ENCODE assay signal across 12 cellular contexts in the genomic region with DNA sequence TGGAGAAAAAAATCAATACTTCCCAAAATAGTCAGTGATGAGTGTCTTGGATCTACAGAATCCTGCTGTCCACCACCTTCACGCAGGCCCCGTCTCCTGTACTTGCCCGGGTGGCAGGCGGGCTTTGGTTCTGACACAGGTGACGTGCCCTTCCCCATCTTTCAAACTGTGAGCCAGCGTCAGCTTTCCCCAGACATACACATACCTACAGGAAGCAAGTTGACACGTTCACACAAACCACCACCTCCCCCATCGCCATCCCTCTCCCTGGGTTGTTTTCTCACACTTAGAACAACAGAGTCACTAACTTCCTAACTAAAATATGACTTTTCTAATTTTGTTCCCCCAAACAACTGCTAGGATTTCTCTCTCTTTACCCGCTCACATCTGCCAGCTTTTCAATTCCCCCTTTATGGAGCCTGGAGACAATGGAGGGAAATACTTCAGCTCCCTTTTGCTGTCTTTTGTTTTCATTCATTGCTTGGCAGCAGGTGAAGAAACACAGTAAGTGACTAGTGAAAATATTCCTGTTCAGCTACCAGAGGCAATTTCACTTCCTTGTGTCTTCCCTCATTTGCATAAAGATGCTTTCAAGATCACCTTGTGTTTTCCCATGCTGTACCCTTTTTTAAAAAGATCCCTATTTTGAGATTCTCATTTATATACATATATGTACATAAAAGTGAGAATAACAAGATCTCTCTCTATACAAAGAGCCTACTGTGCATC.
DNase-seq lines count a peak whose midpoint lies in the region; ATAC-seq and TF ChIP-seq lines count a peak whose summit lies in the region.
"Had no signal": no experiment of that assay in that cellular context is flagged by ENCODE, and none has a peak within 500 bp of the region (broad histone marks: within the 10 kb centered on the region; RNA-seq: fewer than 3 reads in every experiment).

No MANE protein-coding gene starts in this region.

- H3F3A ChIP-seq in DOHH2 (ENCODE audit: control insufficient read depth, insufficient read depth), result no peaks in the 10 kb centered on the region

- no peaks in the 10 kb centered on the region for H3K9me3 ChIP-seq in DOHH2 (ENCODE audit: control insufficient read depth, insufficient read depth, low read length)
- H3K9me3 ChIP-seq: left lung had no signal

- intact Hi-C loops in activated T-helper 1 cell treated with anti-CD3 and anti-CD28 coated beads, Interleukin-12 subunit alpha, Interleukin-12 subunit beta, Interleukin-2, Interleukin-4 antibody, amounts not matched to agents 30 ng/mL and 10 ng/mL and 1 ng/mL, durations not matched to agents 14 hours and 24 hours and 36 hours (cut with micrococcal nuclease), result no loop called here

- H3K27ac ChIP-seq in DOHH2 (ENCODE audit: low read depth, low read length), result no peak overlapping the region
- H3K27ac ChIP-seq in brain microvascular endothelial cell, result no peak overlapping the region
- H3K27ac ChIP-seq: left lung had no signal

- in situ Hi-C loops in brain microvascular endothelial cell (cut with HindIII; ENCODE audit: low pct_ligation_motif_present, low sequenced_read_pairs), result no loop called here

- H3K27me3 ChIP-seq in DOHH2 (ENCODE audit: control insufficient read depth, low read length) (no peaks in the 10 kb centered on the region), brain microvascular endothelial cell (replicated peaks) (no peaks in the 10 kb centered on the region)
- H3K27me3 ChIP-seq: left lung had no signal

- H3K4me1 Mint-ChIP-seq in activated T-helper 1 cell treated with anti-CD3 and anti-CD28 coated beads, Interleukin-12 subunit alpha, Interleukin-12 subunit beta, Interleukin-2, Interleukin-4 antibody, amounts not matched to agents 30 ng/mL and 10 ng/mL and 1 ng/mL, durations not matched to agents 14 hours and 24 hours and 36 hours (ENCODE audit: low read depth), result peaks cover 38% of the 10 kb centered on the region

- no peaks in the 10 kb centered on the region for H4K20me1 ChIP-seq in DOHH2 (ENCODE audit: control insufficient read depth, insufficient read depth, low read depth, low read length)

- H3K4me1 ChIP-seq in DOHH2 (ENCODE audit: control insufficient read depth, low read length), result peaks cover 8% of the 10 kb centered on the region

- DNase-seq in activated T-helper 1 cell treated with anti-CD3 and anti-CD28 coated beads, Interleukin-12 subunit alpha, Interleukin-12 subunit beta, Interleukin-2, Interleukin-4 antibody, amounts not matched to agents 30 ng/mL and 10 ng/mL and 1 ng/mL, durations not matched to agents 14 hours and 24 hours and 36 hours (ENCODE audit: low spot score), result no peak
- DNase-seq in dermis blood vessel endothelial cell, result no peak
- no peak for DNase-seq in brain microvascular endothelial cell
- no peak for DNase-seq in NCI-H82 (lab: John Stamatoyannopoulos, UW)
- no peak for DNase-seq in HuH-7 (ENCODE audit: low spot score)
- DNase-seq: activated CD8-positive, alpha-beta memory T cell treated with anti-CD3 and anti-CD28 coated beads for 24 hours; COR-L47; left lung; NCI-H1417 had no signal

- H3K9me2 ChIP-seq in DOHH2 (replicated peaks; ENCODE audit: control insufficient read depth, low read length), result no peaks in the 10 kb centered on the region

- H3K36me3 ChIP-seq in DOHH2 (ENCODE audit: control insufficient read depth, low read length) (no peaks in the 10 kb centered on the region), brain microvascular endothelial cell (replicated peaks) (no peaks in the 10 kb centered on the region)

- H3K79me2 ChIP-seq in DOHH2 (ENCODE audit: control insufficient read depth, low read length), result no peaks in the 10 kb centered on the region

- H3K36me3 Mint-ChIP-seq in activated T-helper 1 cell treated with anti-CD3 and anti-CD28 coated beads, Interleukin-12 subunit alpha, Interleukin-12 subunit beta, Interleukin-2, Interleukin-4 antibody, amounts not matched to agents 30 ng/mL and 10 ng/mL and 1 ng/mL, durations not matched to agents 14 hours and 24 hours and 36 hours (ENCODE audit: low read depth), result peaks cover 5% of the 10 kb centered on the region

- TF ChIP-seq CTCF in DOHH2 (IDR thresholded peaks at IDR 0.05; ENCODE audit: low read depth, low read length, poor library complexity, severe bottlenecking) (no peak), brain microvascular endothelial cell (IDR thresholded peaks at IDR 0.05; ENCODE audit: low read depth, low read length, missing control alignments) (no peak)

- H3K27me3 Mint-ChIP-seq in activated T-helper 1 cell treated with anti-CD3 and anti-CD28 coated beads, Interleukin-12 subunit alpha, Interleukin-12 subunit beta, Interleukin-2, Interleukin-4 antibody, amounts not matched to agents 30 ng/mL and 10 ng/mL and 1 ng/mL, durations not matched to agents 14 hours and 24 hours and 36 hours (ENCODE audit: insufficient read depth), result no peaks in the 10 kb centered on the region

- 0 out of 2 replicates have a peak overlapping the region, but pooled peaks have one; percentile 3 for H3K4me2 ChIP-seq in DOHH2 (ENCODE audit: low read length)

- H3K9me3 Mint-ChIP-seq in activated T-helper 1 cell treated with anti-CD3 and anti-CD28 coated beads, Interleukin-12 subunit alpha, Interleukin-12 subunit beta, Interleukin-2, Interleukin-4 antibody, amounts not matched to agents 30 ng/mL and 10 ng/mL and 1 ng/mL, durations not matched to agents 14 hours and 24 hours and 36 hours, result no peaks in the 10 kb centered on the region

- peak overlapping the region; percentile 50 for H3K4me3 Mint-ChIP-seq in activated T-helper 1 cell treated with anti-CD3 and anti-CD28 coated beads, Interleukin-12 subunit alpha, Interleukin-12 subunit beta, Interleukin-2, Interleukin-4 antibody, amounts not matched to agents 30 ng/mL and 10 ng/mL and 1 ng/mL, durations not matched to agents 14 hours and 24 hours and 36 hours

- H3K4me3 ChIP-seq in DOHH2 (ENCODE audit: low read length) (no peak overlapping the region), brain microvascular endothelial cell (ENCODE audit: low read depth, low read length) (no peak overlapping the region)
- H3K4me3 ChIP-seq: left lung had no signal

- H3K27ac Mint-ChIP-seq in activated T-helper 1 cell treated with anti-CD3 and anti-CD28 coated beads, Interleukin-12 subunit alpha, Interleukin-12 subunit beta, Interleukin-2, Interleukin-4 antibody, amounts not matched to agents 30 ng/mL and 10 ng/mL and 1 ng/mL, durations not matched to agents 14 hours and 24 hours and 36 hours, result peak overlapping the region; percentile 73

- ATAC-seq in GM19438 (IDR thresholded peaks at IDR 0.05; ENCODE audit: low read depth, unreplicated experiment) (peak; percentile 59), HG03135 (IDR thresholded peaks at IDR 0.05; ENCODE audit: unreplicated experiment) (peak; percentile 61)
- ATAC-seq: left lung had no signal
